8 cellular contexts compared by ENCODE assay signal in the genomic region with DNA sequence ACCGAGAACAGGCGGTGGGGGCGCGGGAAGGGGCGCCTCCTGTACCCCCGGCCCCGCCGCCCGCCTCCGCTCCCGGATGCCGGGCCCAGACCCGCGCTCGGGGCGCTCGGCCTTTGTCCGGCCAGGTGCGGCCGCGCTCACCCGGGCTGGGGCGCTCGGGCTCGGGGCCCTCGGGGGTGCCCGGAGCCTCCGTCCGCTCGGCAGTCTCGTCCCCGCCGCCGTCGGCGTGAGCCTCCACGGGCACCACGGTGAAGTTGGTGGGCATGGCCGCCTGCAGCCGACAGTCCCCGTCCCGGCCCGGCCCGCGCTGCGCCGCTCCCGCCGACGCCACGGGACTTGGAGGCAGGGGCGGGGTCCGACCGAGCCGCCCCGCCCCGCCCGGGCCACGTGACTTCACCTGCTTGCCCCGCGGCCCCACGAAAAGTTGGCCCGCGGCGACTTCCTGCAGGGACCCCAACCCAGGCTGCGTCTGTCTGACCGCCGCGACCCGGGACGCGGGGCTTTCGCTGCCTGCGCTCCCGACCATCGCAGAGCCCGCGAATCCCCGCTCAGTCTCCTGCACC. TPM values are rescaled to one million over a fixed set of nuclear protein-coding genes. Genes with fewer than 3 reads are reported as not detected.
DNase-seq lines count a peak whose midpoint lies in the region; ATAC-seq and TF ChIP-seq lines count a peak whose summit lies in the region.

A gene (minus strand): TSS at position 337 of the 563 bp plus-strand sequence. CDS start 72 bp downstream, at position 265.

- H3K27ac ChIP-seq in HL-60 (replicated peaks) (peak within 1 kb of the TSS; percentile 66), iPS-18a (ENCODE audit: low read length) (no peak within 1 kb of the TSS), skeletal muscle tissue (ENCODE audit: low read depth, low read length) (peak within 1 kb of the TSS; percentile 74)

- H3K4me1 ChIP-seq in iPS-18a (ENCODE audit: control insufficient read depth, low read depth, low read length) (peaks cover 18% of the 10 kb centered on the region), skeletal muscle tissue (ENCODE audit: control insufficient read depth in 3 of 3, insufficient read depth in 3 of 3, low read length in 3 of 3) (peaks cover 32 to 39% (median 39%) of the 10 kb centered on the region in 3 donors)

- ATAC-seq in GM18909 (IDR thresholded peaks at IDR 0.05; ENCODE audit: poor library complexity, unreplicated experiment), result peak; percentile 74

- DNase-seq in 8988T (peak; percentile 99), HL-60 (ENCODE audit: low read depth in 1 of 2, low spot score in 1 of 2) (no peak), T follicular helper cell (ENCODE audit: low read depth) (peak; percentile 56), astrocyte of the spinal cord (ENCODE audit: low read depth, low spot score) (no peak), NCI-H1092 (lab: John Stamatoyannopoulos, UW) (no peak)

- peak within 1 kb of the TSS; percentile 52 for H3K9ac ChIP-seq in iPS-18a (ENCODE audit: low read length)
- H3K9ac ChIP-seq in skeletal muscle tissue (ENCODE audit: low read depth in 1 of 3, low read length in 3 of 3), result peak within 1 kb of the TSS; percentile 52 to 80 (median 63)

- no peaks in the 10 kb centered on the region for H3K27me3 ChIP-seq in HL-60 (ENCODE audit: insufficient read depth, poor library complexity, severe bottlenecking)
- no peaks in the 10 kb centered on the region for H3K27me3 ChIP-seq in iPS-18a (ENCODE audit: control insufficient read depth, insufficient read depth, low read length)
- peaks cover 0 to 9% (median 5%) of the 10 kb centered on the region in 3 donors for H3K27me3 ChIP-seq in skeletal muscle tissue (ENCODE audit: control insufficient read depth in 3 of 3, insufficient read depth in 3 of 3, low read length in 3 of 3)

- in situ Hi-C loops in astrocyte of the spinal cord (cut with HindIII; ENCODE audit: low sequenced_read_pairs), result no loop called here

- H3K4me3 ChIP-seq in HL-60 (replicated peaks; ENCODE audit: insufficient read depth, low read length) (peak within 1 kb of the TSS; percentile 40), astrocyte of the spinal cord (ENCODE audit: low read depth, low read length) (peak within 1 kb of the TSS; percentile 47), iPS-18a (ENCODE audit: low read length) (peak within 1 kb of the TSS; percentile 67), skeletal muscle tissue (ENCODE audit: low read length in 3 of 3) (peak within 1 kb of the TSS; percentile 69 to 73 (median 72))

- no peak for TF ChIP-seq CTCF in HL-60 (IDR thresholded peaks at IDR 0.05; ENCODE audit: insufficient read depth, low read length)
- no peak for TF ChIP-seq CTCF in astrocyte of the spinal cord (IDR thresholded peaks at IDR 0.05; ENCODE audit: low read depth, low read length)

- H3K9me3 ChIP-seq in iPS-18a (ENCODE audit: control insufficient read depth, low read depth, low read length), result no peaks in the 10 kb centered on the region
- no peaks in the 10 kb centered on the region for H3K9me3 ChIP-seq in skeletal muscle tissue (ENCODE audit: control insufficient read depth in 3 of 3, low read length in 3 of 3)

- no peaks in the 10 kb centered on the region for H3K36me3 ChIP-seq in iPS-18a (ENCODE audit: control insufficient read depth, low read depth, low read length)
- no peaks in the 10 kb centered on the region for H3K36me3 ChIP-seq in skeletal muscle tissue (ENCODE audit: control insufficient read depth in 3 of 3, insufficient read depth in 3 of 3, low read length in 3 of 3)

RNA-seq across cellular contexts. Expression of the gene that starts here (rescaled TPM):
- 5.7 TPM for total RNA-seq in skeletal muscle tissue

Comparison
In these comparisons a context has a peak if more than half of its experiments do, and no peak if none do; other contexts are left out.
1. DNase-seq: peak in 8988T (single experiment) and T follicular helper cell (single experiment); none in HL-60 (0 of 2), astrocyte of the spinal cord (single experiment) and NCI-H1092 (single experiment).
2. Peak in every context shown above with its lines, with median percentiles within 50 percentile points of each other: H3K4me3 ChIP-seq.